In the genomic region with DNA sequence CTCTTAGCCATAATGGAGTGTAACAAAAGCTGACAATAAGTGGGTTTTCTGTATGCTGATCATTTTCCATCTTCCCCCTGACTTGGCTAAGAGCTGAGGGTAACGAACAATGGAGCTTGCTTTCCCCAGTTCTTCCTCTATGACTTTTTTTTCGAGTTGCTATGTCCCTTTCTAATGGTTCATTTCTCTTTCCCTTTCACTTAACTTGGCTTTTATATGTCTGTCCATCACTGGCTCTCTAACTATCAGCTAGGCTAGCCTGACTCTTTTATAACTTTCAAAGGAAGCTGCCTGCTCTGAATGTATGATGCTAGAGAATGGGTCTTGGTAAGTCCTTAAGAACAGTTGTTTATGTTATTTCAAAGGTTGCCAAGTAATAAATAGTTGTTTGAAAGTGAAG, we compare ENCODE assay signal across 20 cellular contexts.
"Had no signal": no experiment of that assay in that cellular context is flagged by ENCODE, and none has a peak within 500 bp of the region (broad histone marks: within the 10 kb centered on the region; RNA-seq: fewer than 3 reads in every experiment).

No MANE protein-coding gene starts in this region.

- H3K27me3 ChIP-seq: left lung, testis, upper lobe of left lung had no signal

- H3K27ac ChIP-seq: epithelial cell of prostate, left lung, testis, upper lobe of left lung had no signal

- ATAC-seq: activated CD8-positive, alpha-beta memory T cell treated with anti-CD3 and anti-CD28 coated beads, Interleukin-2, amount 10 ng/mL, durations not matched to agents 7 days and 5 days; left lung; right cardiac atrium; stimulated activated naive CD8-positive, alpha-beta T cell treated with anti-CD3 and anti-CD28 coated beads, Interleukin-15, amount 100 ng/mL, for 72 hours had no signal

- H3K9ac ChIP-seq: SK-N-SH had no signal

- H3K4me1 Mint-ChIP-seq: activated B cell treated with CpG ODN at 0.5 μM for 24 hours; activated CD4-positive, alpha-beta memory T cell treated with anti-CD3 and anti-CD28 coated beads, Interleukin-2, amount 10 ng/mL, durations not matched to agents 7 days and 5 days; activated CD8-positive, alpha-beta memory T cell treated with anti-CD3 and anti-CD28 coated beads, Interleukin-2, amount 10 ng/mL, durations not matched to agents 7 days and 5 days; activated naive CD8-positive, alpha-beta T cell treated with anti-CD3 and anti-CD28 coated beads for 36 hours; stimulated activated naive CD8-positive, alpha-beta T cell treated with anti-CD3 and anti-CD28 coated beads, Interleukin-15, amount 100 ng/mL, for 72 hours had no signal

- H3K9me3 Mint-ChIP-seq: activated B cell treated with CpG ODN at 0.5 μM for 24 hours; activated CD4-positive, alpha-beta memory T cell treated with anti-CD3 and anti-CD28 coated beads, Interleukin-2, amount 10 ng/mL, durations not matched to agents 7 days and 5 days; dendritic cell treated with granulocyte-macrophage colony-stimulating factor and Interleukin-4, amounts not matched to agents 40 ng/mL and 50 ng/mL, for 4 days; nephron; stimulated activated naive CD8-positive, alpha-beta T cell treated with anti-CD3 and anti-CD28 coated beads, Interleukin-15, amount 100 ng/mL, for 72 hours had no signal

- H3K36me3 Mint-ChIP-seq: activated CD8-positive, alpha-beta memory T cell treated with anti-CD3 and anti-CD28 coated beads, Interleukin-2, amount 10 ng/mL, durations not matched to agents 7 days and 5 days; activated naive CD8-positive, alpha-beta T cell treated with anti-CD3 and anti-CD28 coated beads for 36 hours had no signal

- H3K27ac Mint-ChIP-seq: activated B cell treated with CpG ODN at 0.5 μM for 24 hours; activated CD4-positive, alpha-beta memory T cell treated with anti-CD3 and anti-CD28 coated beads, Interleukin-2, amount 10 ng/mL, durations not matched to agents 7 days and 5 days; activated CD8-positive, alpha-beta memory T cell treated with anti-CD3 and anti-CD28 coated beads, Interleukin-2, amount 10 ng/mL, durations not matched to agents 7 days and 5 days; activated naive CD8-positive, alpha-beta T cell treated with anti-CD3 and anti-CD28 coated beads for 36 hours; dendritic cell treated with granulocyte-macrophage colony-stimulating factor and Interleukin-4, amounts not matched to agents 40 ng/mL and 50 ng/mL, for 4 days; progenitor cell of endocrine pancreas; stimulated activated naive CD8-positive, alpha-beta T cell treated with anti-CD3 and anti-CD28 coated beads, Interleukin-15, amount 100 ng/mL, for 72 hours had no signal

- DNase-seq: activated B cell treated with CpG ODN at 0.5 μM for 24 hours; activated CD4-positive, alpha-beta memory T cell treated with anti-CD3 and anti-CD28 coated beads, Interleukin-2, amount 10 ng/mL, durations not matched to agents 7 days and 5 days; activated CD4-positive, alpha-beta T cell treated with anti-CD3 and anti-CD28 coated beads for 4 hours; activated CD8-positive, alpha-beta memory T cell treated with anti-CD3 and anti-CD28 coated beads, Interleukin-2, amount 10 ng/mL, durations not matched to agents 7 days and 5 days; activated naive CD4-positive, alpha-beta T cell; activated naive CD8-positive, alpha-beta T cell treated with anti-CD3 and anti-CD28 coated beads for 36 hours; cerebellar nuclear complex; left lung; right cardiac atrium; SK-N-SH; small intestine; stimulated activated CD4-positive, alpha-beta T cell treated with anti-CD3 and anti-CD28 coated beads, Interleukin-15, amount 100 ng/mL, for 24 hours; stimulated activated CD4-positive, alpha-beta T cell treated with anti-CD3 and anti-CD28 coated beads, Interleukin-2, amount 100 ng/mL, for 48 hours; stimulated activated naive CD8-positive, alpha-beta T cell treated with anti-CD3 and anti-CD28 coated beads, Interleukin-15, amount 100 ng/mL, for 72 hours; testis; upper lobe of left lung had no signal

- H3K4me1 ChIP-seq: left lung, testis, upper lobe of left lung had no signal

- H3K4me3 ChIP-seq: left lung, testis, upper lobe of left lung had no signal

- H3K4me3 Mint-ChIP-seq: activated B cell treated with CpG ODN at 0.5 μM for 24 hours; activated CD4-positive, alpha-beta memory T cell treated with anti-CD3 and anti-CD28 coated beads, Interleukin-2, amount 10 ng/mL, durations not matched to agents 7 days and 5 days; activated CD8-positive, alpha-beta memory T cell treated with anti-CD3 and anti-CD28 coated beads, Interleukin-2, amount 10 ng/mL, durations not matched to agents 7 days and 5 days; activated naive CD8-positive, alpha-beta T cell treated with anti-CD3 and anti-CD28 coated beads for 36 hours; dendritic cell treated with granulocyte-macrophage colony-stimulating factor and Interleukin-4, amounts not matched to agents 40 ng/mL and 50 ng/mL, for 4 days; nephron; stimulated activated naive CD8-positive, alpha-beta T cell treated with anti-CD3 and anti-CD28 coated beads, Interleukin-15, amount 100 ng/mL, for 72 hours had no signal

- H3K4me2 ChIP-seq: SK-N-SH had no signal

- H3K9me3 ChIP-seq: left lung, SK-N-SH, testis, upper lobe of left lung had no signal

- H3K36me3 ChIP-seq: left lung, upper lobe of left lung had no signal

- H3K27me3 Mint-ChIP-seq: activated B cell treated with CpG ODN at 0.5 μM for 24 hours; activated CD4-positive, alpha-beta memory T cell treated with anti-CD3 and anti-CD28 coated beads, Interleukin-2, amount 10 ng/mL, durations not matched to agents 7 days and 5 days; activated CD8-positive, alpha-beta memory T cell treated with anti-CD3 and anti-CD28 coated beads, Interleukin-2, amount 10 ng/mL, durations not matched to agents 7 days and 5 days; activated naive CD8-positive, alpha-beta T cell treated with anti-CD3 and anti-CD28 coated beads for 36 hours; dendritic cell treated with granulocyte-macrophage colony-stimulating factor and Interleukin-4, amounts not matched to agents 40 ng/mL and 50 ng/mL, for 4 days; progenitor cell of endocrine pancreas; stimulated activated naive CD8-positive, alpha-beta T cell treated with anti-CD3 and anti-CD28 coated beads, Interleukin-15, amount 100 ng/mL, for 72 hours had no signal
